Comparison of ENCODE assay signal across 9 cellular contexts in genomic region chr4:6939761-6940743, GRCh38. TPM values are rescaled to one million over a fixed set of nuclear protein-coding genes. Genes with fewer than 3 reads are reported as not detected.
DNase-seq lines count a peak whose midpoint lies in the region; ATAC-seq and TF ChIP-seq lines count a peak whose summit lies in the region.
"Had no signal": no experiment of that assay in that cellular context is flagged by ENCODE, and none has a peak within 500 bp of the region (broad histone marks: within the 10 kb centered on the region; RNA-seq: fewer than 3 reads in every experiment).

No MANE protein-coding gene starts in this region.

- no peaks in the 10 kb centered on the region for H3K27me3 Mint-ChIP-seq in Caco-2 (ENCODE audit: insufficient read depth, unreplicated experiment)
- no peaks in the 10 kb centered on the region for H3K27me3 Mint-ChIP-seq in mesothelial cell of epicardium (ENCODE audit: low read depth)
- no peaks in the 10 kb centered on the region for H3K27me3 Mint-ChIP-seq in nephron progenitor cell (ENCODE audit: low read depth, poor library complexity)

- no peak for TF ChIP-seq POLR2A in body of pancreas (IDR thresholded peaks at IDR 0.05)

- no peak for TF ChIP-seq CTCF in Caco-2 (IDR thresholded peaks at IDR 0.05; ENCODE audit: insufficient read depth in 1 of 2, low read depth in 1 of 2, low read length in 1 of 2, severe bottlenecking in 1 of 2, unreplicated experiment in 1 of 2)
- no peak for TF ChIP-seq CTCF in mesothelial cell of epicardium (IDR thresholded peaks at IDR 0.05; ENCODE audit: unreplicated experiment)
- no peak for TF ChIP-seq CTCF in body of pancreas (IDR thresholded peaks at IDR 0.05)
- TF ChIP-seq CTCF in nephron progenitor cell (IDR thresholded peaks at IDR 0.05) = no peak

- intact Hi-C loops in Caco-2 (cut with micrococcal nuclease; ENCODE audit: unreplicated experiment) = no loop called here
- intact Hi-C loops in body of pancreas (cut with DNase I) = no loop called here

- no peak overlapping the region for H3K4me3 ChIP-seq in Caco-2 (ENCODE audit: low read depth, low read length)
- H3K4me3 ChIP-seq in body of pancreas = no peak overlapping the region

- POLR2A ChIA-PET in Caco-2 (lab: Charles Lee) = no interaction called here

- H3K36me3 ChIP-seq in Caco-2 (ENCODE audit: control insufficient read depth, insufficient read depth, low read length) (no peaks in the 10 kb centered on the region; the same call in none of the 2 replicates), body of pancreas (replicated peaks in 1 of 2; ENCODE audit: insufficient read depth in 1 of 2, low read depth in 2 of 2) (no peaks in the 10 kb centered on the region)

- H3K4me1 ChIP-seq in Caco-2 = peaks cover 50% of the 10 kb centered on the region
- peaks cover 13% of the 10 kb centered on the region for H3K4me1 ChIP-seq in body of pancreas

- CTCF ChIA-PET in Caco-2 (lab: Charles Lee) = no interaction called here

- 77% methylated on average over 24 of the region's 24 CpGs for WGBS in body of pancreas, 2 donors

- no peak overlapping the region for H3K4me3 Mint-ChIP-seq in Caco-2 (ENCODE audit: unreplicated experiment)
- no peak overlapping the region for H3K4me3 Mint-ChIP-seq in mesothelial cell of epicardium
- no peak overlapping the region for H3K4me3 Mint-ChIP-seq in nephron progenitor cell

- H3K27ac ChIP-seq in body of pancreas = peak overlapping the region in 1 of 4 donors; percentile 19

- H3K9me3 Mint-ChIP-seq in Caco-2 (ENCODE audit: unreplicated experiment) = no peaks in the 10 kb centered on the region
- no peaks in the 10 kb centered on the region for H3K9me3 Mint-ChIP-seq in mesothelial cell of epicardium
- peaks cover 7% of the 10 kb centered on the region for H3K9me3 Mint-ChIP-seq in nephron progenitor cell

- no peaks in the 10 kb centered on the region for H3K9me3 ChIP-seq in Caco-2
- H3K9me3 ChIP-seq in body of pancreas = no peaks in the 10 kb centered on the region

- no peak for DNase-seq in Caco-2
- peak; percentile 52 for DNase-seq in UCSD-AML1 (lab: John Stamatoyannopoulos, UW; ENCODE audit: unreplicated experiment)
- DNase-seq in mesothelial cell of epicardium (ENCODE audit: low spot score in 2 of 2, unreplicated experiment in 2 of 2) = no peak
- DNase-seq in superior temporal gyrus (ENCODE audit: extremely low spot score) = no peak
- DNase-seq in body of pancreas = no peak
- DNase-seq in nephron progenitor cell = no peak
- DNase-seq: NCI-H446 had no signal

- no TSS peak for BruUV-seq in Caco-2 (replicated peaks; lab: Mats Ljungman, UMichigan)

- H3K4me1 Mint-ChIP-seq in Caco-2 (ENCODE audit: low read depth, unreplicated experiment) (peaks cover 36% of the 10 kb centered on the region), mesothelial cell of epicardium (peaks cover 59% of the 10 kb centered on the region), nephron progenitor cell (peaks cover 75% of the 10 kb centered on the region)

- H3K27ac Mint-ChIP-seq in Caco-2 (ENCODE audit: unreplicated experiment) (peak overlapping the region; percentile 1), mesothelial cell of epicardium (peak overlapping the region; percentile 47), nephron progenitor cell (no peak overlapping the region)

- no peaks in the 10 kb centered on the region for H3K27me3 ChIP-seq in Caco-2 (replicated peaks; ENCODE audit: control insufficient read depth, insufficient read depth, low read length)
- H3K27me3 ChIP-seq in body of pancreas = no peaks in the 10 kb centered on the region

- H3K36me3 Mint-ChIP-seq in Caco-2 (ENCODE audit: insufficient read depth, unreplicated experiment) (peaks cover 29% of the 10 kb centered on the region), mesothelial cell of epicardium (peaks cover 2% of the 10 kb centered on the region), nephron progenitor cell (ENCODE audit: low read depth) (peaks cover 13% of the 10 kb centered on the region)

- ATAC-seq in HG02610 (IDR thresholded peaks at IDR 0.05; ENCODE audit: unreplicated experiment) (peak; percentile 48), body of pancreas (no peak), GM19324 (IDR thresholded peaks at IDR 0.05; ENCODE audit: low FRiP score, unreplicated experiment) (no peak)

RNA-seq across cellular contexts. Expression of gene TBC1D14, which starts 30.4 kb away (rescaled TPM):
- 54.0 and 57.6 TPM in 2 replicates for total RNA-seq in Caco-2 (2022)
- total RNA-seq in mesothelial cell of epicardium = 54.5 to 58.2 TPM (median 56.3 TPM) in 3 replicates
- total RNA-seq in body of pancreas = 10 to 100 TPM; 10.5 to 20.0 TPM
